In the genomic region with DNA sequence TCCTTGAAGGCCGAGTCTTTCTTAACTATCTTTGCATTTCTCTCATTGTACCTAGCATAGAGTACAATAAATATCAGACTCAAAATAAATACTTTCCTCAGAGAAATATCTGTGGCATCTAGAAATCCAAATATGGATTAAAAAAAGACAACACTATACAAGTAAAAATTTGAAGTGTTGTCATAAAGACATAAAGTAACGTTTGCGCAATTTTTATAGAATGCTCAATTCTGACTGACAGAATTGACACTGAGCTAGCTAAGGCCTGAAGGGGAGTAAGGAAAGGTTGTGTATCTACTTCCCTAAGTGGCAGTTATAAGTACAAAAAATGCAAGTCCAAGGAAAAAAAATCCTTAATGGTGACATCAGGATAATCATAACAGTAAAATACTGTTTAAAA, we compare ENCODE assay signal across 8 cellular contexts. TPM values are rescaled to one million over a fixed set of nuclear protein-coding genes. Genes with fewer than 3 reads are reported as not detected.
A peak's percentile ranks its signal among the peaks of the same experiment; 100 is the strongest.
DNase-seq lines count a peak whose midpoint lies in the region; ATAC-seq and TF ChIP-seq lines count a peak whose summit lies in the region.

No MANE protein-coding gene starts in this region.

- TF ChIP-seq CTCF in neural progenitor cell (IDR thresholded peaks at IDR 0.05) (no peak), omental fat pad (IDR thresholded peaks at IDR 0.05) (no peak)

- H3K4me2 ChIP-seq in neural progenitor cell, result peak overlapping the region; percentile 92

- H3K9me3 Mint-ChIP-seq in CD4-positive, CD25-positive, alpha-beta regulatory T cell, result peaks cover 0 to 3% (median 0%) of the 10 kb centered on the region in 7 donors
- no peaks in the 10 kb centered on the region for H3K9me3 Mint-ChIP-seq in neural progenitor cell

- peak overlapping the region; percentile 97 to 99 (median 98) for H3K4me3 Mint-ChIP-seq in CD4-positive, CD25-positive, alpha-beta regulatory T cell
- peak overlapping the region; percentile 92 for H3K4me3 Mint-ChIP-seq in neural progenitor cell

- peak overlapping the region; percentile 81 for H3K27ac ChIP-seq in CD4-positive, CD25-positive, alpha-beta regulatory T cell (ENCODE audit: insufficient read depth, low read length, poor library complexity, severe bottlenecking)
- no peak overlapping the region for H3K27ac ChIP-seq in ectodermal cell (ENCODE audit: insufficient read depth, low read depth, low read length, poor library complexity, severe bottlenecking)
- no peak overlapping the region for H3K27ac ChIP-seq in neural progenitor cell

- no peaks in the 10 kb centered on the region for H3K27me3 ChIP-seq in CD4-positive, CD25-positive, alpha-beta regulatory T cell (ENCODE audit: control insufficient read depth, insufficient read depth, low read length)
- H3K27me3 ChIP-seq in MG63 (no peaks in the 10 kb centered on the region), ectodermal cell (ENCODE audit: control insufficient read depth, insufficient read depth, low read length, poor library complexity, severe bottlenecking) (no peaks in the 10 kb centered on the region), neural progenitor cell (no peaks in the 10 kb centered on the region)

- DNase-seq in CD4-positive, CD25-positive, alpha-beta regulatory T cell, result no peak
- DNase-seq in MG63, result no peak
- no peak for DNase-seq in neural progenitor cell (ENCODE audit: low spot score)
- DNase-seq in AG20443 (ENCODE audit: low spot score), result no peak
- no peak for DNase-seq in omental fat pad (ENCODE audit: low spot score)
- DNase-seq in activated gamma-delta T cell (lab: John Stamatoyannopoulos, UW), result no peak

- H3K36me3 ChIP-seq in CD4-positive, CD25-positive, alpha-beta regulatory T cell (ENCODE audit: control insufficient read depth, insufficient read depth, low read length), result peaks cover 15% of the 10 kb centered on the region
- peaks cover 29% of the 10 kb centered on the region for H3K36me3 ChIP-seq in MG63
- H3K36me3 ChIP-seq in ectodermal cell (ENCODE audit: control insufficient read depth, insufficient read depth, low read length), result peaks cover 7% of the 10 kb centered on the region
- H3K36me3 ChIP-seq in neural progenitor cell, result no peaks in the 10 kb centered on the region

- no peak overlapping the region for H2AFZ ChIP-seq in neural progenitor cell (replicated peaks)

- WGBS in ectodermal cell, 2 experiments, result 79 to 84% methylated on average over 3 of the region's 3 CpGs

- no peaks in the 10 kb centered on the region for H3K9me3 ChIP-seq in CD4-positive, CD25-positive, alpha-beta regulatory T cell (ENCODE audit: control insufficient read depth in 2 of 2, low read length in 2 of 2)
- H3K9me3 ChIP-seq in MG63 (no peaks in the 10 kb centered on the region), ectodermal cell (ENCODE audit: control insufficient read depth, low read length) (no peaks in the 10 kb centered on the region), neural progenitor cell (ENCODE audit: low read depth) (no peaks in the 10 kb centered on the region)

- peaks cover 37% of the 10 kb centered on the region for H3K4me1 ChIP-seq in CD4-positive, CD25-positive, alpha-beta regulatory T cell (ENCODE audit: control insufficient read depth, insufficient read depth, low read length, poor library complexity, severe bottlenecking)
- H3K4me1 ChIP-seq in ectodermal cell (ENCODE audit: control insufficient read depth, insufficient read depth, low read length) (no peaks in the 10 kb centered on the region), neural progenitor cell (peaks cover 12% of the 10 kb centered on the region)

- H3K79me2 ChIP-seq in neural progenitor cell (ENCODE audit: low read depth), result peaks cover 62% of the 10 kb centered on the region

- H3K27ac Mint-ChIP-seq in CD4-positive, CD25-positive, alpha-beta regulatory T cell, result peak overlapping the region; percentile 96 to 99 (median 98)
- no peak overlapping the region for H3K27ac Mint-ChIP-seq in neural progenitor cell

- peak overlapping the region; percentile 85 for H3K9ac ChIP-seq in neural progenitor cell

- H3K4me1 Mint-ChIP-seq in CD4-positive, CD25-positive, alpha-beta regulatory T cell, result peaks cover 17 to 72% (median 42%) of the 10 kb centered on the region in 4 donors
- H3K4me1 Mint-ChIP-seq in neural progenitor cell, result peaks cover 17% of the 10 kb centered on the region

- H4K20me1 ChIP-seq in neural progenitor cell (ENCODE audit: low read depth), result peaks cover 22% of the 10 kb centered on the region

- peak overlapping the region; percentile 100 for H3K4me3 ChIP-seq in CD4-positive, CD25-positive, alpha-beta regulatory T cell (ENCODE audit: low read depth, low read length)
- peak overlapping the region; percentile 93 for H3K4me3 ChIP-seq in MG63
- H3K4me3 ChIP-seq in ectodermal cell (ENCODE audit: insufficient read depth, low read depth, low read length), result peak overlapping the region; percentile 81
- peak overlapping the region; percentile 78 for H3K4me3 ChIP-seq in neural progenitor cell

- peaks cover 9% of the 10 kb centered on the region for H3K36me3 Mint-ChIP-seq in CD4-positive, CD25-positive, alpha-beta regulatory T cell
- H3K36me3 Mint-ChIP-seq in neural progenitor cell, result peaks cover 3% of the 10 kb centered on the region

- H3F3A ChIP-seq in neural progenitor cell (ENCODE audit: low read depth), result peaks cover 18% of the 10 kb centered on the region

- H3K27me3 Mint-ChIP-seq in CD4-positive, CD25-positive, alpha-beta regulatory T cell, result no peaks in the 10 kb centered on the region
- no peaks in the 10 kb centered on the region for H3K27me3 Mint-ChIP-seq in neural progenitor cell (ENCODE audit: insufficient read depth, low read depth)

- ATAC-seq in CD4-positive, CD25-positive, alpha-beta regulatory T cell (ENCODE audit: low read depth in 2 of 2), result no peak
- no peak for ATAC-seq in omental fat pad (ENCODE audit: low FRiP score)
- ATAC-seq in GM18861 (IDR thresholded peaks at IDR 0.05; ENCODE audit: unreplicated experiment), result no peak

RNA-seq across cellular contexts. Expression of gene SEC11A, which starts 1.1 kb away (rescaled TPM):
- 72.9 TPM for total RNA-seq in CD4-positive, CD25-positive, alpha-beta regulatory T cell
- polyA plus RNA-seq in CD4-positive, CD25-positive, alpha-beta regulatory T cell, result 100 to 1,000 TPM; 152 to 186 (median 163) TPM
- total RNA-seq in MG63 (2014; rRNA removed; shearing (Covaris generic); ENCODE audit: low replicate concordance), result 294 and 550 TPM in 2 replicates
- polyA plus RNA-seq in ectodermal cell (2013, experiment 1 of 4), result 328 TPM
- 349 TPM for polyA plus RNA-seq in ectodermal cell (2013, experiment 2 of 4)
- polyA plus RNA-seq in ectodermal cell (2013, experiment 3 of 4), result 269 TPM
- polyA plus RNA-seq in ectodermal cell (2013, experiment 4 of 4), result 301 TPM
- total RNA-seq in neural progenitor cell (ENCODE audit: low replicate concordance), result 402 and 589 TPM in 2 replicates
- total RNA-seq in omental fat pad, result 100 to 1,000 TPM; 131 to 191 (median 149) TPM

RNA-seq across cellular contexts. Expression of gene ZNF592, which starts 33.6 kb away (rescaled TPM):
- 39.8 TPM for total RNA-seq in CD4-positive, CD25-positive, alpha-beta regulatory T cell
- polyA plus RNA-seq in CD4-positive, CD25-positive, alpha-beta regulatory T cell, result 1 to 10 TPM; 3.8 to 4.3 (median 4.2) TPM
- 2.6 and 4.6 TPM in 2 replicates for total RNA-seq in MG63 (2014; rRNA removed; shearing (Covaris generic); ENCODE audit: low replicate concordance)
- 21.6 TPM for polyA plus RNA-seq in ectodermal cell (2013, experiment 1 of 4)
- polyA plus RNA-seq in ectodermal cell (2013, experiment 2 of 4), result 23.3 TPM
- 16.0 TPM for polyA plus RNA-seq in ectodermal cell (2013, experiment 3 of 4)
- 19.2 TPM for polyA plus RNA-seq in ectodermal cell (2013, experiment 4 of 4)
- total RNA-seq in neural progenitor cell (ENCODE audit: low replicate concordance), result 5.8 and 10.3 TPM in 2 replicates
- total RNA-seq in omental fat pad, result 10 to 100 TPM; 13.7 to 22.8 (median 20.0) TPM

RNA-seq across cellular contexts. Expression of gene NMB, which starts 56.8 kb away (rescaled TPM):
- total RNA-seq in CD4-positive, CD25-positive, alpha-beta regulatory T cell, result 2.2 TPM
- polyA plus RNA-seq in CD4-positive, CD25-positive, alpha-beta regulatory T cell, result 1 to 10 TPM; 5.5 to 7.1 (median 6.7) TPM
- 0.25 TPM in 1 of 2 replicates, not detected in the other for total RNA-seq in MG63 (2014; rRNA removed; shearing (Covaris generic); ENCODE audit: low replicate concordance)
- 6.2 TPM for polyA plus RNA-seq in ectodermal cell (2013, experiment 1 of 4)
- 7.2 TPM for polyA plus RNA-seq in ectodermal cell (2013, experiment 2 of 4)
- polyA plus RNA-seq in ectodermal cell (2013, experiment 3 of 4), result 11.4 TPM
- polyA plus RNA-seq in ectodermal cell (2013, experiment 4 of 4), result 10.7 TPM
- total RNA-seq in neural progenitor cell (ENCODE audit: low replicate concordance) (0.24 and 3.7 TPM in 2 replicates), omental fat pad (10 to 100 TPM; 18.4 to 89.3 (median 29.9) TPM)
